ENCODE assay signal across 14 cellular contexts in genomic region chr3:81549831-81550230, GRCh38.
"Had no signal": no experiment of that assay in that cellular context is flagged by ENCODE, and none has a peak within 500 bp of the region (broad histone marks: within the 10 kb centered on the region; RNA-seq: fewer than 3 reads in every experiment).

No MANE protein-coding gene starts in this region.

- H3K36me3 ChIP-seq: brain microvascular endothelial cell, neural progenitor cell, pancreas, sigmoid colon, transverse colon had no signal

- H3K27ac ChIP-seq: brain microvascular endothelial cell, neural progenitor cell, pancreas, sigmoid colon, transverse colon had no signal

- H3K4me3 ChIP-seq: neural progenitor cell, pancreas, sigmoid colon, transverse colon had no signal

- H3K4me1 ChIP-seq: neural progenitor cell, pancreas, sigmoid colon, transverse colon had no signal

- ATAC-seq: activated CD4-positive, CD25-positive, alpha-beta regulatory T cell treated with anti-CD3 and anti-CD28 coated beads, Interleukin-2, amount 50 U/mL, for 24 hours; pancreas; stimulated activated effector memory CD8-positive, alpha-beta T cell treated with anti-CD3 and anti-CD28 coated beads, Interleukin-12 subunit alpha, Interleukin-12 subunit beta, amount 100 ng/mL, for 72 hours had no signal

- H3K9me3 ChIP-seq: pancreas, sigmoid colon had no signal

- H3K27me3 ChIP-seq: brain microvascular endothelial cell, neural progenitor cell, pancreas, sigmoid colon, transverse colon had no signal

- DNase-seq: activated CD4-positive, alpha-beta T cell treated with anti-CD3 and anti-CD28 coated beads, Interleukin-2, amount 50 U/mL, for 4 hours; activated naive CD4-positive, alpha-beta T cell; activated naive CD8-positive, alpha-beta T cell treated with anti-CD3 and anti-CD28 coated beads, Interleukin-2, amount 10 ng/mL, durations not matched to agents 7 days and 5 days; activated T-cell treated with anti-CD3 and anti-CD28 coated beads for 4 hours; effector CD8-positive, alpha-beta T cell; mammary epithelial cell; naive B cell; pancreas; sigmoid colon; transverse colon had no signal
